In the genomic region with DNA sequence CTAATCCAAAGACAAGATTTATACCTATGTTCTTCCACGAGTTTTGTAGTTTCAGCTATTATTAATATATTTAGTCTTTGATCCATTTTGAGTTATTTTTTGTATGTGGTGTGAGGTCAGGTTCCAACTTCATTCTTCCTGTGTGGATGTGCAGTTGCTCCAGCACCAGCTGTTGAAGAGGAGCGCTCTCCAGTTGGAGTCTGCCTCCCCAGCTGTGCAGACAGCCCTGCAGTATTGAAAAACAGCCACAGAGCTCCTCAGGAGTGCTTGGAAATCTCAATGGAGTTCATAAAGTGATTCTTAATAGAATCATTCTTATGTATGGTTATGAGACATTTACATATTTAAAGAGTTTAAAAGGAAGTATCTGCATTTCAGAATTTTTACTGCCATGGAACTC, we compare ENCODE assay signal across 20 cellular contexts. TPM values are rescaled to one million over a fixed set of nuclear protein-coding genes. Genes with fewer than 3 reads are reported as not detected.
DNase-seq lines count a peak whose midpoint lies in the region; ATAC-seq lines count a peak whose summit lies in the region.
"Had no signal": no experiment of that assay in that cellular context is flagged by ENCODE, and none has a peak within 500 bp of the region (broad histone marks: within the 10 kb centered on the region; RNA-seq: fewer than 3 reads in every experiment).

No MANE protein-coding gene starts in this region.

- H3K27me3 Mint-ChIP-seq in activated naive CD8-positive, alpha-beta T cell: no peaks in the 10 kb centered on the region
- H3K27me3 Mint-ChIP-seq in activated naive CD8-positive, alpha-beta T cell treated with anti-CD3 and anti-CD28 coated beads for 36 hours: no peaks in the 10 kb centered on the region
- H3K27me3 Mint-ChIP-seq in immature natural killer cell (ENCODE audit: low read depth in 3 of 3): peaks cover 0 to 3% (median 0%) of the 10 kb centered on the region in 3 donors
- H3K27me3 Mint-ChIP-seq in stimulated activated memory B cell treated with anti-CD40 and anti-IgM and Interleukin-4, amounts not matched to agents 10 μg/mL and 1 μg/mL and 100 μg/mL, for 72 hours: no peaks in the 10 kb centered on the region

- peak overlapping the region; percentile 16 for H3K27ac Mint-ChIP-seq in activated naive CD8-positive, alpha-beta T cell
- no peak overlapping the region for H3K27ac Mint-ChIP-seq in activated naive CD8-positive, alpha-beta T cell treated with anti-CD3 and anti-CD28 coated beads for 36 hours
- H3K27ac Mint-ChIP-seq in immature natural killer cell: peak overlapping the region; percentile 2 to 72 (median 58)
- peak overlapping the region; percentile 55 for H3K27ac Mint-ChIP-seq in stimulated activated memory B cell treated with anti-CD40 and anti-IgM and Interleukin-4, amounts not matched to agents 10 μg/mL and 1 μg/mL and 100 μg/mL, for 72 hours
- H3K27ac Mint-ChIP-seq: HFFc6 had no signal

- no peaks in the 10 kb centered on the region for H3K9me3 Mint-ChIP-seq in activated naive CD8-positive, alpha-beta T cell (ENCODE audit: low read depth)
- no peaks in the 10 kb centered on the region for H3K9me3 Mint-ChIP-seq in activated naive CD8-positive, alpha-beta T cell treated with anti-CD3 and anti-CD28 coated beads for 36 hours
- H3K9me3 Mint-ChIP-seq in immature natural killer cell: no peaks in the 10 kb centered on the region
- H3K9me3 Mint-ChIP-seq in stimulated activated memory B cell treated with anti-CD40 and anti-IgM and Interleukin-4, amounts not matched to agents 10 μg/mL and 1 μg/mL and 100 μg/mL, for 72 hours: no peaks in the 10 kb centered on the region
- H3K9me3 Mint-ChIP-seq: HFFc6 had no signal

- no peak for ATAC-seq in stimulated activated memory B cell treated with anti-CD40 and anti-IgM and Interleukin-4, amounts not matched to agents 10 μg/mL and 1 μg/mL and 100 μg/mL, for 72 hours
- ATAC-seq in HG02571 (IDR thresholded peaks at IDR 0.05; ENCODE audit: unreplicated experiment): no peak
- ATAC-seq: PC-3 had no signal

- DNase-seq in activated naive CD8-positive, alpha-beta T cell treated with anti-CD3 and anti-CD28 coated beads for 36 hours: no peak
- DNase-seq in LHCN-M2 (ENCODE audit: low read depth): peak; percentile 73
- DNase-seq in immature natural killer cell: no peak
- no peak for DNase-seq in NCI-H1694 (lab: John Stamatoyannopoulos, UW)
- no peak for DNase-seq in RPMI8226
- DNase-seq: Calu3, DND-41, GDM1, GOT3, HFFc6, KBM-7, MG63, NCI-H1105, NCI-H187, NCI-H446, NCI-H748 treated with DMSO at 0.1 percent for 48 hours, PC-3 had no signal

- H3K4me3 Mint-ChIP-seq in activated naive CD8-positive, alpha-beta T cell: no peak overlapping the region
- H3K4me3 Mint-ChIP-seq in activated naive CD8-positive, alpha-beta T cell treated with anti-CD3 and anti-CD28 coated beads for 36 hours: no peak overlapping the region
- H3K4me3 Mint-ChIP-seq in immature natural killer cell: peak overlapping the region in 3 of 5 donors; percentile 14 to 60 (median 35)
- H3K4me3 Mint-ChIP-seq in stimulated activated memory B cell treated with anti-CD40 and anti-IgM and Interleukin-4, amounts not matched to agents 10 μg/mL and 1 μg/mL and 100 μg/mL, for 72 hours: no peak overlapping the region
- H3K4me3 Mint-ChIP-seq: HFFc6 had no signal

- peaks cover 44% of the 10 kb centered on the region for H3K4me1 Mint-ChIP-seq in activated naive CD8-positive, alpha-beta T cell (ENCODE audit: low read depth)
- H3K4me1 Mint-ChIP-seq in activated naive CD8-positive, alpha-beta T cell treated with anti-CD3 and anti-CD28 coated beads for 36 hours: peaks cover 37% of the 10 kb centered on the region
- H3K4me1 Mint-ChIP-seq in immature natural killer cell: peaks cover 67 to 85% of the 10 kb centered on the region in 2 donors
- H3K4me1 Mint-ChIP-seq in stimulated activated memory B cell treated with anti-CD40 and anti-IgM and Interleukin-4, amounts not matched to agents 10 μg/mL and 1 μg/mL and 100 μg/mL, for 72 hours: peaks cover 59% of the 10 kb centered on the region

- H3K36me3 Mint-ChIP-seq in activated naive CD8-positive, alpha-beta T cell: peaks cover 6% of the 10 kb centered on the region
- peaks cover 38% of the 10 kb centered on the region for H3K36me3 Mint-ChIP-seq in activated naive CD8-positive, alpha-beta T cell treated with anti-CD3 and anti-CD28 coated beads for 36 hours
- peaks cover 10 to 20% (median 12%) of the 10 kb centered on the region in 3 donors for H3K36me3 Mint-ChIP-seq in immature natural killer cell
- H3K36me3 Mint-ChIP-seq in stimulated activated memory B cell treated with anti-CD40 and anti-IgM and Interleukin-4, amounts not matched to agents 10 μg/mL and 1 μg/mL and 100 μg/mL, for 72 hours: peaks cover 45% of the 10 kb centered on the region

RNA-seq across cellular contexts. Expression of gene DGKD, which starts 17.3 kb away (rescaled TPM):
- 10 to 100 TPM; 63.2 to 76.0 TPM for total RNA-seq in activated naive CD8-positive, alpha-beta T cell treated with anti-CD3 and anti-CD28 coated beads for 36 hours
- 9.8 and 13.0 TPM in 2 replicates for total RNA-seq in LHCN-M2 (2014; rRNA removed)
- polyA plus RNA-seq in LHCN-M2 (2012): 6.4 TPM
- polyA plus RNA-seq in immature natural killer cell: 10 to 100 TPM; 15.9 to 60.6 (median 21.3) TPM

Comparison
In these comparisons a context has a peak if more than half of its experiments do, and no peak if none do; other contexts are left out.
1. H3K4me3 Mint-ChIP-seq: peak in immature natural killer cell (3 of 5); none in activated naive CD8-positive, alpha-beta T cell (single experiment), activated naive CD8-positive, alpha-beta T cell treated with anti-CD3 and anti-CD28 coated beads for 36 hours (single experiment) and stimulated activated memory B cell treated with anti-CD40 and anti-IgM and Interleukin-4, amounts not matched to agents 10 μg/mL and 1 μg/mL and 100 μg/mL, for 72 hours (single experiment).